ENCODE assay signal across 23 cellular contexts in genomic region chr1:244021427-244021826, GRCh38.
"Had no signal": no experiment of that assay in that cellular context is flagged by ENCODE, and none has a peak within 500 bp of the region (broad histone marks: within the 10 kb centered on the region; RNA-seq: fewer than 3 reads in every experiment).

No MANE protein-coding gene starts in this region.

- H3K27ac ChIP-seq: body of pancreas, cardiac muscle cell, heart right ventricle, left lung, neutrophil, ovary, psoas muscle, WERI-Rb-1 had no signal

- DNase-seq: activated CD4-positive, alpha-beta T cell treated with anti-CD3 and anti-CD28 coated beads for 1 hour; activated CD4-positive, alpha-beta T cell treated with anti-CD3 and anti-CD28 coated beads, Interleukin-2, amount 50 U/mL, for 1 hour; activated gamma-delta T cell treated with Interleukin-2 at 50 U/mL for 16 hours; activated T-cell treated with anti-CD3 and anti-CD28 coated beads, Interleukin-2, amount 50 U/mL, for 1 hour; anterior cingulate cortex; body of pancreas; cortex of kidney; heart right ventricle; kidney glomerular epithelial cell; left lung; naive thymus-derived CD8-positive, alpha-beta T cell; ovary; psoas muscle; right cardiac atrium; stimulated activated CD4-positive, alpha-beta T cell treated with anti-CD3 and anti-CD28 coated beads, Interleukin-4, amount 100 ng/mL, for 24 hours; stimulated activated naive CD4-positive, alpha-beta T cell treated with Interleukin-2 at 50 U/mL for 16 hours; WERI-Rb-1 had no signal

- H3K27me3 ChIP-seq: body of pancreas, cardiac muscle cell, left lung, ovary had no signal

- H3K9me3 ChIP-seq: body of pancreas, heart right ventricle, left lung, neutrophil, ovary, psoas muscle had no signal

- H3K36me3 ChIP-seq: cardiac muscle cell, heart right ventricle, left lung, neutrophil, ovary, WERI-Rb-1 had no signal

- H3K4me3 ChIP-seq: body of pancreas, cardiac muscle cell, heart right ventricle, left lung, lung, ovary, psoas muscle had no signal

- H3K27me3 Mint-ChIP-seq: activated naive CD4-positive, alpha-beta T cell treated with anti-CD3 and anti-CD28 coated beads, Interleukin-2, amount 50 U/mL, for 24 hours had no signal

- H3K9me3 Mint-ChIP-seq: T-helper 2 cell treated with Interferon-gamma antibody and Interleukin-4, amounts not matched to agents 5 μg/mL and 100 μg/mL, for 36 hours had no signal

- H3K4me3 Mint-ChIP-seq: activated naive CD4-positive, alpha-beta T cell treated with anti-CD3 and anti-CD28 coated beads, Interleukin-2, amount 50 U/mL, for 24 hours; mesothelial cell of epicardium; naive thymus-derived CD8-positive, alpha-beta T cell; T-helper 2 cell treated with Interferon-gamma antibody and Interleukin-4, amounts not matched to agents 5 μg/mL and 100 μg/mL, for 36 hours had no signal

- H3K27ac Mint-ChIP-seq: activated naive CD4-positive, alpha-beta T cell treated with anti-CD3 and anti-CD28 coated beads, Interleukin-2, amount 50 U/mL, for 24 hours; mesothelial cell of epicardium; naive thymus-derived CD8-positive, alpha-beta T cell; T-helper 2 cell treated with Interferon-gamma antibody and Interleukin-4, amounts not matched to agents 5 μg/mL and 100 μg/mL, for 36 hours had no signal

- H3K36me3 Mint-ChIP-seq: activated naive CD4-positive, alpha-beta T cell treated with anti-CD3 and anti-CD28 coated beads, Interleukin-2, amount 50 U/mL, for 24 hours; mesothelial cell of epicardium had no signal

- H3K4me1 ChIP-seq: body of pancreas, heart right ventricle, left lung, psoas muscle had no signal

- H3K4me1 Mint-ChIP-seq: activated naive CD4-positive, alpha-beta T cell treated with anti-CD3 and anti-CD28 coated beads, Interleukin-2, amount 50 U/mL, for 24 hours; mesothelial cell of epicardium; naive thymus-derived CD8-positive, alpha-beta T cell had no signal

- ATAC-seq: body of pancreas; heart right ventricle; left lung; naive thymus-derived CD8-positive, alpha-beta T cell; psoas muscle; right cardiac atrium had no signal
